Comparison of ENCODE assay signal across 34 cellular contexts in genomic region chr11:117593065-117593464, GRCh38.
"Had no signal": no experiment of that assay in that cellular context is flagged by ENCODE, and none has a peak within 500 bp of the region (broad histone marks: within the 10 kb centered on the region; RNA-seq: fewer than 3 reads in every experiment).

No MANE protein-coding gene starts in this region.

- H3K27ac Mint-ChIP-seq: activated B cell treated with CpG ODN at 0.5 μM for 24 hours; activated CD4-positive, alpha-beta memory T cell treated with anti-CD3 and anti-CD28 coated beads for 36 hours; activated CD4-positive, alpha-beta T cell treated with anti-CD3 and anti-CD28 coated beads, Interleukin-2, amount 10 ng/mL, durations not matched to agents 24 days and 14 days; activated CD8-positive, alpha-beta T cell treated with anti-CD3 and anti-CD28 coated beads for 36 hours; activated naive CD4-positive, alpha-beta T cell treated with anti-CD3 and anti-CD28 coated beads for 36 hours; activated naive CD4-positive, alpha-beta T cell treated with anti-CD3 and anti-CD28 coated beads, Interleukin-2, amount 50 U/mL, for 72 hours; activated naive CD8-positive, alpha-beta T cell treated with anti-CD3 and anti-CD28 coated beads for 36 hours; activated T-cell treated with anti-CD3 and anti-CD28 coated beads, Interleukin-2, amount 50 U/mL, for 72 hours; activated T-helper 1 cell treated with anti-CD3 and anti-CD28 coated beads, Interleukin-12 subunit alpha, Interleukin-12 subunit beta, Interleukin-2, Interleukin-4 antibody, amounts not matched to agents 30 ng/mL and 10 ng/mL and 1 ng/mL, durations not matched to agents 14 hours and 24 hours and 36 hours; activated T-helper 17 cell treated with anti-CD3 and anti-CD28 coated beads, Interleukin-2, amount 50 U/mL, for 72 hours; T-helper 1 cell treated with Interleukin-12 subunit alpha and Interleukin-12 subunit beta and Interleukin-4 antibody, amounts not matched to agents 30 μg/mL and 1 μg/mL, for 36 hours; T-helper 2 cell treated with Interferon-gamma antibody and Interleukin-4, amounts not matched to agents 5 μg/mL and 100 μg/mL, for 36 hours had no signal

- H3K36me3 Mint-ChIP-seq: activated CD4-positive, alpha-beta memory T cell treated with anti-CD3 and anti-CD28 coated beads for 36 hours; activated naive CD4-positive, alpha-beta T cell treated with anti-CD3 and anti-CD28 coated beads, Interleukin-2, amount 50 U/mL, for 72 hours; activated naive CD8-positive, alpha-beta T cell treated with anti-CD3 and anti-CD28 coated beads for 36 hours had no signal

- H3K4me3 Mint-ChIP-seq: activated B cell treated with CpG ODN at 0.5 μM for 24 hours; activated CD4-positive, alpha-beta memory T cell treated with anti-CD3 and anti-CD28 coated beads for 36 hours; activated CD4-positive, alpha-beta T cell treated with anti-CD3 and anti-CD28 coated beads, Interleukin-2, amount 10 ng/mL, durations not matched to agents 24 days and 14 days; activated CD8-positive, alpha-beta T cell treated with anti-CD3 and anti-CD28 coated beads for 36 hours; activated naive CD4-positive, alpha-beta T cell treated with anti-CD3 and anti-CD28 coated beads for 36 hours; activated naive CD8-positive, alpha-beta T cell treated with anti-CD3 and anti-CD28 coated beads for 36 hours; activated T-cell treated with anti-CD3 and anti-CD28 coated beads, Interleukin-2, amount 50 U/mL, for 4 hours; activated T-cell treated with anti-CD3 and anti-CD28 coated beads, Interleukin-2, amount 50 U/mL, for 72 hours; activated T-helper 1 cell treated with anti-CD3 and anti-CD28 coated beads, Interleukin-12 subunit alpha, Interleukin-12 subunit beta, Interleukin-2, Interleukin-4 antibody, amounts not matched to agents 30 ng/mL and 10 ng/mL and 1 ng/mL, durations not matched to agents 14 hours and 24 hours and 36 hours; activated T-helper 17 cell treated with anti-CD3 and anti-CD28 coated beads, Interleukin-2, amount 50 U/mL, for 72 hours; central memory CD8-positive, alpha-beta T cell; T-helper 1 cell treated with Interleukin-12 subunit alpha and Interleukin-12 subunit beta and Interleukin-4 antibody, amounts not matched to agents 30 μg/mL and 1 μg/mL, for 36 hours; T-helper 2 cell treated with Interferon-gamma antibody and Interleukin-4, amounts not matched to agents 5 μg/mL and 100 μg/mL, for 36 hours had no signal

- H3K36me3 ChIP-seq: adrenal gland, brain microvascular endothelial cell, breast epithelium had no signal

- H3K4me1 ChIP-seq: adrenal gland, body of pancreas, breast epithelium had no signal

- H3K9me3 ChIP-seq: adrenal gland, body of pancreas, breast epithelium had no signal

- H3K27ac ChIP-seq: adrenal gland, body of pancreas, brain microvascular endothelial cell, breast epithelium, VCaP had no signal

- H3K4me1 Mint-ChIP-seq: activated B cell treated with CpG ODN at 0.5 μM for 24 hours; activated CD4-positive, alpha-beta T cell treated with anti-CD3 and anti-CD28 coated beads, Interleukin-2, amount 10 ng/mL, durations not matched to agents 24 days and 14 days; activated naive CD8-positive, alpha-beta T cell treated with anti-CD3 and anti-CD28 coated beads for 36 hours; activated T-helper 17 cell treated with anti-CD3 and anti-CD28 coated beads, Interleukin-2, amount 50 U/mL, for 72 hours; central memory CD8-positive, alpha-beta T cell had no signal

- ATAC-seq: activated CD8-positive, alpha-beta T cell treated with anti-CD3 and anti-CD28 coated beads for 36 hours; activated naive CD4-positive, alpha-beta T cell treated with anti-CD3 and anti-CD28 coated beads, Interleukin-2, amount 50 U/mL, for 72 hours; activated T-cell treated with anti-CD3 and anti-CD28 coated beads, Interleukin-2, amount 50 U/mL, for 4 hours; activated T-cell treated with anti-CD3 and anti-CD28 coated beads, Interleukin-2, amount 50 U/mL, for 72 hours; activated T-helper 17 cell treated with anti-CD3 and anti-CD28 coated beads, Interleukin-2, amount 50 U/mL, for 72 hours; body of pancreas had no signal

- H3K27me3 ChIP-seq: adrenal gland, body of pancreas, brain microvascular endothelial cell, breast epithelium had no signal

- H3K4me3 ChIP-seq: adrenal gland, body of pancreas, breast epithelium had no signal

- H3K9me3 Mint-ChIP-seq: activated B cell treated with CpG ODN at 0.5 μM for 24 hours; activated CD4-positive, alpha-beta memory T cell treated with anti-CD3 and anti-CD28 coated beads for 36 hours; activated CD4-positive, alpha-beta T cell treated with anti-CD3 and anti-CD28 coated beads, Interleukin-2, amount 10 ng/mL, durations not matched to agents 24 days and 14 days; activated CD8-positive, alpha-beta T cell treated with anti-CD3 and anti-CD28 coated beads for 36 hours; activated naive CD4-positive, alpha-beta T cell treated with anti-CD3 and anti-CD28 coated beads for 36 hours; activated naive CD8-positive, alpha-beta T cell treated with anti-CD3 and anti-CD28 coated beads for 36 hours; activated T-cell treated with anti-CD3 and anti-CD28 coated beads, Interleukin-2, amount 50 U/mL, for 4 hours; activated T-cell treated with anti-CD3 and anti-CD28 coated beads, Interleukin-2, amount 50 U/mL, for 72 hours; activated T-helper 1 cell treated with anti-CD3 and anti-CD28 coated beads, Interleukin-12 subunit alpha, Interleukin-12 subunit beta, Interleukin-2, Interleukin-4 antibody, amounts not matched to agents 30 ng/mL and 10 ng/mL and 1 ng/mL, durations not matched to agents 14 hours and 24 hours and 36 hours; activated T-helper 17 cell treated with anti-CD3 and anti-CD28 coated beads, Interleukin-2, amount 50 U/mL, for 72 hours; central memory CD8-positive, alpha-beta T cell; T-helper 1 cell treated with Interleukin-12 subunit alpha and Interleukin-12 subunit beta and Interleukin-4 antibody, amounts not matched to agents 30 μg/mL and 1 μg/mL, for 36 hours; T-helper 2 cell treated with Interferon-gamma antibody and Interleukin-4, amounts not matched to agents 5 μg/mL and 100 μg/mL, for 36 hours had no signal

- DNase-seq: activated B cell treated with CpG ODN at 0.5 μM for 24 hours; activated CD4-positive, alpha-beta memory T cell treated with anti-CD3 and anti-CD28 coated beads for 36 hours; activated CD4-positive, alpha-beta T cell treated with anti-CD3 and anti-CD28 coated beads for 4 hours; activated CD4-positive, alpha-beta T cell treated with anti-CD3 and anti-CD28 coated beads, Interleukin-2, amount 10 ng/mL, durations not matched to agents 24 days and 14 days; activated CD4-positive, alpha-beta T cell treated with anti-CD3 and anti-CD28 coated beads, Interleukin-2, amount 50 U/mL, for 1 hour; activated CD4-positive, alpha-beta T cell treated with anti-CD3 and anti-CD28 coated beads, Interleukin-2, amount 50 U/mL, for 4 hours; activated CD4-positive, CD25-positive, alpha-beta regulatory T cell treated with anti-CD3 and anti-CD28 coated beads, Interleukin-2, amount 50 U/mL, for 72 hours; activated CD8-positive, alpha-beta memory T cell treated with anti-CD3 and anti-CD28 coated beads, Interleukin-2, amount 50 U/mL, for 4 hours; activated CD8-positive, alpha-beta T cell treated with anti-CD3 and anti-CD28 coated beads for 36 hours; activated gamma-delta T cell treated with Interleukin-2 at 50 U/mL for 16 hours; activated naive CD4-positive, alpha-beta T cell; activated naive CD4-positive, alpha-beta T cell treated with anti-CD3 and anti-CD28 coated beads for 36 hours; activated naive CD4-positive, alpha-beta T cell treated with anti-CD3 and anti-CD28 coated beads, Interleukin-2, amount 50 U/mL, for 16 hours; activated naive CD8-positive, alpha-beta T cell treated with anti-CD3 and anti-CD28 coated beads for 36 hours; activated T-cell treated with anti-CD3 and anti-CD28 coated beads for 4 hours; activated T-cell treated with anti-CD3 and anti-CD28 coated beads, Interleukin-2, amount 50 U/mL, for 1 hour; activated T-cell treated with anti-CD3 and anti-CD28 coated beads, Interleukin-2, amount 50 U/mL, for 4 hours; activated T-cell treated with anti-CD3 and anti-CD28 coated beads, Interleukin-2, amount 50 U/mL, for 72 hours; adrenal gland; amniotic stem cell; body of pancreas; brain microvascular endothelial cell; caudate nucleus; T-helper 1 cell; T-helper 2 cell; T-helper 9 cell had no signal
